13 cellular contexts compared by ENCODE assay signal in genomic region chr14:54189358-54190354, GRCh38.
A peak's percentile ranks its signal among the peaks of the same experiment; 100 is the strongest.
DNase-seq lines count a peak whose midpoint lies in the region; ATAC-seq, FAIRE-seq and TF ChIP-seq lines count a peak whose summit lies in the region.
"Had no signal": no experiment of that assay in that cellular context is flagged by ENCODE, and none has a peak within 500 bp of the region (broad histone marks: within the 10 kb centered on the region; RNA-seq: fewer than 3 reads in every experiment).

No MANE protein-coding gene starts in this region.

- peak; percentile 32 for FAIRE-seq in A549 (lab: Jason Lieb, UNC)

- no peak overlapping the region for H3K4me3 Mint-ChIP-seq in HFFc6
- H3K4me3 Mint-ChIP-seq: activated T-cell treated with anti-CD3 and anti-CD28 coated beads, Interleukin-2, amount 50 U/mL, for 72 hours; dendritic cell treated with granulocyte-macrophage colony-stimulating factor and Interleukin-4, amounts not matched to agents 40 ng/mL and 50 ng/mL, for 4 days had no signal

- no peak for TF ChIP-seq POLR2A in A549 (IDR thresholded peaks at IDR 0.05; ENCODE audit: low read length)

- H3K27me3 Mint-ChIP-seq in HFFc6 (ENCODE audit: insufficient read depth) = no peaks in the 10 kb centered on the region
- H3K27me3 Mint-ChIP-seq: dendritic cell treated with granulocyte-macrophage colony-stimulating factor and Interleukin-4, amounts not matched to agents 40 ng/mL and 50 ng/mL, for 4 days had no signal

- H3K4me2 ChIP-seq in A549 = peak overlapping the region; percentile 34

- no peaks in the 10 kb centered on the region for H3K9me3 ChIP-seq in A549

- peak in 1 of 2 experiments; percentile 47; a peak in 1 of 6 replicates for ATAC-seq in A549
- no peak for ATAC-seq in GM21619 (IDR thresholded peaks at IDR 0.05; ENCODE audit: unreplicated experiment)
- ATAC-seq: activated T-cell treated with anti-CD3 and anti-CD28 coated beads, Interleukin-2, amount 50 U/mL, for 72 hours; left colon had no signal

- no peaks in the 10 kb centered on the region for H3K36me3 Mint-ChIP-seq in HFFc6 (ENCODE audit: low read depth)

- no peaks in the 10 kb centered on the region for H3K9me3 Mint-ChIP-seq in HFFc6
- H3K9me3 Mint-ChIP-seq: activated T-cell treated with anti-CD3 and anti-CD28 coated beads, Interleukin-2, amount 50 U/mL, for 72 hours; dendritic cell treated with granulocyte-macrophage colony-stimulating factor and Interleukin-4, amounts not matched to agents 40 ng/mL and 50 ng/mL, for 4 days had no signal

- peak overlapping the region; percentile 15 to 36; a peak in 1 of 6 replicates for H3K27ac ChIP-seq in A549

- peak overlapping the region; percentile 62 for H3K27ac Mint-ChIP-seq in HFFc6
- H3K27ac Mint-ChIP-seq: activated T-cell treated with anti-CD3 and anti-CD28 coated beads, Interleukin-2, amount 50 U/mL, for 72 hours; dendritic cell treated with granulocyte-macrophage colony-stimulating factor and Interleukin-4, amounts not matched to agents 40 ng/mL and 50 ng/mL, for 4 days had no signal

- H3K4me1 ChIP-seq in A549 = peaks cover 6% of the 10 kb centered on the region; the same call in 2 of the 3 replicates

- TF ChIP-seq CTCF in A549 (IDR thresholded peaks at IDR 0.05) = no peak
- TF ChIP-seq CTCF in HFFc6 (IDR thresholded peaks at IDR 0.05) = no peak

- DNase-seq in A549 (ENCODE audit: low read depth in 1 of 2, low spot score in 1 of 2) (peak in 1 of 2 experiments; percentile 55), HFFc6 (peak; percentile 83), SW480 (ENCODE audit: low spot score) (peak; percentile 41), hepatic stellate cell (ENCODE audit: low spot score) (peak; percentile 48), CD1c-positive myeloid dendritic cell (ENCODE audit: extremely low spot score) (no peak), T-helper 9 cell (no peak), hippocampal formation (lab: John Stamatoyannopoulos, UW) (no peak)
- DNase-seq: activated T-cell treated with anti-CD3 and anti-CD28 coated beads, Interleukin-2, amount 50 U/mL, for 72 hours; H7; left colon; NCI-H2227 treated with DMSO at 0.1 percent for 48 hours had no signal

- TF ChIP-seq EP300 in A549 (IDR thresholded peaks at IDR 0.05) = no peak

- CTCF ChIA-PET in A549 (lab: Yijun Ruan, JAX) = no interaction called here

- TF ChIP-seq RAD21 in A549 (conservative IDR thresholded peaks at IDR 0.05 in 1 of 2, IDR thresholded peaks at IDR 0.05 in 1 of 2) = no peak

- H3K4me3 ChIP-seq in A549 = no peak overlapping the region

- POLR2A ChIA-PET in A549 (lab: Yijun Ruan, JAX) = no interaction called here

- peaks cover 15% of the 10 kb centered on the region for H3K4me1 Mint-ChIP-seq in HFFc6 (ENCODE audit: low read depth)

- WGBS in A549 (ENCODE audit: missing lambda C conversion rate) = 71% methylated on average over 5 of the region's 5 CpGs

TF ChIP-seq in A549, 52 proteins besides CTCF, POLR2A, EP300 and RAD21:
- TF ChIP-seq ZNF302 (CRISPR knock-in tag; IDR thresholded peaks at IDR 0.05) (0 out of 2 replicates have a peak, but pooled peaks have one; percentile 8), E2F6 (IDR thresholded peaks at IDR 0.05; ENCODE audit: borderline replicate concordance, low read depth) (no peak), MAFK (IDR thresholded peaks at IDR 0.05; ENCODE audit: partially characterized antibody) (peak; percentile 64), USF2 (IDR thresholded peaks at IDR 0.05) (peak; percentile 67)

Comparison
In these comparisons a context has a peak if more than half of its experiments do, and no peak if none do; other contexts are left out.
1. DNase-seq: peak in HFFc6 (single experiment), SW480 (single experiment) and hepatic stellate cell (single experiment); none in CD1c-positive myeloid dendritic cell (single experiment), T-helper 9 cell (single experiment) and hippocampal formation (0 of 2).